15 cellular contexts compared by ENCODE assay signal in genomic region chr15:72889545-72889944, GRCh38.
DNase-seq lines count a peak whose midpoint lies in the region; FAIRE-seq and TF ChIP-seq lines count a peak whose summit lies in the region.
"Had no signal": no experiment of that assay in that cellular context is flagged by ENCODE, and none has a peak within 500 bp of the region (broad histone marks: within the 10 kb centered on the region; RNA-seq: fewer than 3 reads in every experiment).

No MANE protein-coding gene starts in this region.

- TF ChIP-seq CTCF in D721Med (IDR thresholded peaks at IDR 0.05; ENCODE audit: insufficient read depth, missing control alignments) (no peak), WERI-Rb-1 (IDR thresholded peaks at IDR 0.05; ENCODE audit: low read depth, low read length) (no peak)

- no peaks in the 10 kb centered on the region for H3K36me3 ChIP-seq in WERI-Rb-1

- no peaks in the 10 kb centered on the region for H3K9me3 ChIP-seq in WERI-Rb-1 (ENCODE audit: severe bottlenecking)

- DNase-seq in NCI-H524 (lab: John Stamatoyannopoulos, UW) (peak; percentile 89 to 92), NCI-H524 treated with DMSO at 0.1 percent for 48 hours (lab: John Stamatoyannopoulos, UW) (no peak), D721Med (ENCODE audit: insufficient read length, low spot score) (no peak), WERI-Rb-1 (peak; percentile 37), G401 (ENCODE audit: low spot score) (no peak), NCI-H1417 treated with DMSO at 0.1 percent for 48 hours (lab: John Stamatoyannopoulos, UW) (no peak), NCI-H187 treated with DMSO at 0.1 percent for 48 hours (lab: John Stamatoyannopoulos, UW) (no peak)
- DNase-seq: AML-193; CD4-positive, alpha-beta memory T cell; DND-41; GF-D8 had no signal

- H3K27ac ChIP-seq in WERI-Rb-1 = peak overlapping the region; percentile 93
- H3K27ac ChIP-seq: 22Rv1, C4-2B had no signal

- H3K4me3 ChIP-seq in WERI-Rb-1 (ENCODE audit: low read depth, low read length) = peak overlapping the region; percentile 36
- H3K4me3 ChIP-seq: K562 had no signal

- peak; percentile 21 for FAIRE-seq in D721Med (lab: Jason Lieb, UNC)
- FAIRE-seq: H54, K562 had no signal

- in situ Hi-C loops in G401 (cut with HindIII; ENCODE audit: low sequenced_read_pairs) = no loop called here

- H3K27me3 ChIP-seq in WERI-Rb-1 (ENCODE audit: insufficient read depth, low read depth, severe bottlenecking) = no peaks in the 10 kb centered on the region

Comparison
In these comparisons a context has a peak if more than half of its experiments do, and no peak if none do; other contexts are left out.
1. DNase-seq: peak in NCI-H524 (2 of 2) and WERI-Rb-1 (single experiment); none in NCI-H524 treated with DMSO at 0.1 percent for 48 hours (single experiment), D721Med (single experiment), G401 (single experiment), NCI-H1417 treated with DMSO at 0.1 percent for 48 hours (single experiment) and NCI-H187 treated with DMSO at 0.1 percent for 48 hours (single experiment).